Comparison of ENCODE assay signal across 9 cellular contexts in the genomic region with DNA sequence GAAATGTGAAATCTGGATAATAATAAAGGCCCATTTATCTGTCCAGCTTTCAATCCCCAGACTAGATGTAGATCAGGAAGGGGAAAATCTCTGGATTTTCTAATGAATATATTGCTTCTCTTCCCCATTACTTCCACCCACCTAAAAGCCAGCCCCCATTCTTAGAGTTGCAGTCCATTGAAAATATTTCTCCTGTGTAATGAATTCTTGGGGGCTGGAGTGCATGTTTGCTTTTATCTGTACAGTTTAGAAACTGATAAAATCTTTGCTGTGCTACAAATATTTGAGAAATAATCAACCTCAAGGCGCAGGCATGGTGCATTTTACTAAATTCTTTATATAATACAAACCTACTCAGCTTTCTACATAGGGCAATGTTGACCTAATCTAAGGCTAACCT.
DNase-seq lines count a peak whose midpoint lies in the region; ATAC-seq and TF ChIP-seq lines count a peak whose summit lies in the region.
"Had no signal": no experiment of that assay in that cellular context is flagged by ENCODE, and none has a peak within 500 bp of the region (broad histone marks: within the 10 kb centered on the region; RNA-seq: fewer than 3 reads in every experiment).

No MANE protein-coding gene starts in this region.

- H3K4me3 ChIP-seq in right lobe of liver: no peak overlapping the region
- no peak overlapping the region for H3K4me3 ChIP-seq in stomach

- peak overlapping the region; percentile 69 for H3K4me3 Mint-ChIP-seq in T-helper 2 cell treated with Interferon-gamma antibody and Interleukin-4, amounts not matched to agents 5 μg/mL and 100 μg/mL, for 36 hours
- H3K4me3 Mint-ChIP-seq in activated T-helper 1 cell treated with anti-CD3 and anti-CD28 coated beads, Interleukin-12 subunit alpha, Interleukin-12 subunit beta, Interleukin-2, Interleukin-4 antibody, amounts not matched to agents 30 ng/mL and 10 ng/mL and 1 ng/mL, durations not matched to agents 14 hours and 24 hours and 36 hours: peak overlapping the region; percentile 78

- H3K27ac ChIP-seq in right lobe of liver (peak overlapping the region in 2 of 3 donors; percentile 29 to 34), stomach (peak overlapping the region in 4 of 5 donors; percentile 81 to 89 (median 84))

- peaks cover 5% of the 10 kb centered on the region for H3K9me3 Mint-ChIP-seq in T-helper 2 cell treated with Interferon-gamma antibody and Interleukin-4, amounts not matched to agents 5 μg/mL and 100 μg/mL, for 36 hours
- peaks cover 4% of the 10 kb centered on the region for H3K9me3 Mint-ChIP-seq in activated T-helper 1 cell treated with anti-CD3 and anti-CD28 coated beads, Interleukin-12 subunit alpha, Interleukin-12 subunit beta, Interleukin-2, Interleukin-4 antibody, amounts not matched to agents 30 ng/mL and 10 ng/mL and 1 ng/mL, durations not matched to agents 14 hours and 24 hours and 36 hours

- ATAC-seq in right lobe of liver: no peak
- ATAC-seq in sciatic nerve: no peak

- intact Hi-C loops in activated T-helper 1 cell treated with anti-CD3 and anti-CD28 coated beads, Interleukin-12 subunit alpha, Interleukin-12 subunit beta, Interleukin-2, Interleukin-4 antibody, amounts not matched to agents 30 ng/mL and 10 ng/mL and 1 ng/mL, durations not matched to agents 14 hours and 24 hours and 36 hours (cut with micrococcal nuclease): loop anchor here (1.0 kb wide), 1 partner anchor 31 kb away; no protein-coding TSS in a partner anchor
- intact Hi-C loops in right lobe of liver (cut with DNase I): no loop called here
- intact Hi-C loops in stomach (cut with DNase I; ENCODE audit: low total_unique reads): no loop called here
- intact Hi-C loops in sciatic nerve (cut with DNase I): no loop called here

- H3K4me1 ChIP-seq in right lobe of liver (peaks cover 0 to 29% (median 0%) of the 10 kb centered on the region in 4 donors), stomach (peaks cover 32 to 65% (median 49%) of the 10 kb centered on the region in 4 donors)

- H3K27me3 Mint-ChIP-seq in T-helper 2 cell treated with Interferon-gamma antibody and Interleukin-4, amounts not matched to agents 5 μg/mL and 100 μg/mL, for 36 hours (ENCODE audit: low read depth): no peaks in the 10 kb centered on the region
- H3K27me3 Mint-ChIP-seq in activated T-helper 1 cell treated with anti-CD3 and anti-CD28 coated beads, Interleukin-12 subunit alpha, Interleukin-12 subunit beta, Interleukin-2, Interleukin-4 antibody, amounts not matched to agents 30 ng/mL and 10 ng/mL and 1 ng/mL, durations not matched to agents 14 hours and 24 hours and 36 hours (ENCODE audit: insufficient read depth): no peaks in the 10 kb centered on the region

- TF ChIP-seq CTCF in right lobe of liver (IDR thresholded peaks at IDR 0.05) (no peak), stomach (IDR thresholded peaks at IDR 0.05) (no peak)

- peak overlapping the region; percentile 93 for H3K27ac Mint-ChIP-seq in T-helper 2 cell treated with Interferon-gamma antibody and Interleukin-4, amounts not matched to agents 5 μg/mL and 100 μg/mL, for 36 hours
- peak overlapping the region; percentile 84 for H3K27ac Mint-ChIP-seq in activated T-helper 1 cell treated with anti-CD3 and anti-CD28 coated beads, Interleukin-12 subunit alpha, Interleukin-12 subunit beta, Interleukin-2, Interleukin-4 antibody, amounts not matched to agents 30 ng/mL and 10 ng/mL and 1 ng/mL, durations not matched to agents 14 hours and 24 hours and 36 hours

- H3K27me3 ChIP-seq in right lobe of liver (no peaks in the 10 kb centered on the region), stomach (no peaks in the 10 kb centered on the region)

- no peak for DNase-seq in T-helper 2 cell treated with Interferon-gamma antibody and Interleukin-4, amounts not matched to agents 5 μg/mL and 100 μg/mL, for 36 hours (ENCODE audit: low spot score)
- DNase-seq in T-helper 2 cell (no peak), right lobe of liver (no peak), stomach (no peak), sciatic nerve (ENCODE audit: low spot score) (no peak), NCI-H526 (lab: John Stamatoyannopoulos, UW) (no peak)
- DNase-seq in activated T-helper 1 cell treated with anti-CD3 and anti-CD28 coated beads, Interleukin-12 subunit alpha, Interleukin-12 subunit beta, Interleukin-2, Interleukin-4 antibody, amounts not matched to agents 30 ng/mL and 10 ng/mL and 1 ng/mL, durations not matched to agents 14 hours and 24 hours and 36 hours (ENCODE audit: low spot score): no peak
- DNase-seq in stimulated activated CD4-positive, alpha-beta T cell treated with anti-CD3 and anti-CD28 coated beads, Interleukin-2, amount 100 ng/mL, for 48 hours: no peak
- DNase-seq: NCI-H524 treated with DMSO at 0.1 percent for 48 hours had no signal

- H3K9me3 ChIP-seq in right lobe of liver (no peaks in the 10 kb centered on the region), stomach (no peaks in the 10 kb centered on the region)

- peaks cover 64% of the 10 kb centered on the region for H3K36me3 Mint-ChIP-seq in T-helper 2 cell treated with Interferon-gamma antibody and Interleukin-4, amounts not matched to agents 5 μg/mL and 100 μg/mL, for 36 hours (ENCODE audit: low read depth)
- H3K36me3 Mint-ChIP-seq in activated T-helper 1 cell treated with anti-CD3 and anti-CD28 coated beads, Interleukin-12 subunit alpha, Interleukin-12 subunit beta, Interleukin-2, Interleukin-4 antibody, amounts not matched to agents 30 ng/mL and 10 ng/mL and 1 ng/mL, durations not matched to agents 14 hours and 24 hours and 36 hours (ENCODE audit: low read depth): peaks cover 56% of the 10 kb centered on the region

- TF ChIP-seq POLR2A in right lobe of liver (IDR thresholded peaks at IDR 0.05): no peak
- TF ChIP-seq POLR2A in stomach (IDR thresholded peaks at IDR 0.05): no peak

- 64% methylated on average over 1 of the region's 1 CpG for WGBS in right lobe of liver (ENCODE audit: insufficient coverage, low coverage, low lambda C conversion rate, missing lambda C conversion rate)
- WGBS in stomach, 5 donors: 35 to 48% (median 36%) methylated on average over 1 of the region's 1 CpG

- no peak for TF ChIP-seq EP300 in stomach (IDR thresholded peaks at IDR 0.05)

- peaks cover 0 to 7% (median under 1%) of the 10 kb centered on the region in 4 donors for H3K36me3 ChIP-seq in right lobe of liver
- H3K36me3 ChIP-seq in stomach: peaks cover 13 to 37% (median 30%) of the 10 kb centered on the region in 4 donors

- peaks cover 53% of the 10 kb centered on the region for H3K4me1 Mint-ChIP-seq in T-helper 2 cell treated with Interferon-gamma antibody and Interleukin-4, amounts not matched to agents 5 μg/mL and 100 μg/mL, for 36 hours (ENCODE audit: low read depth)
- peaks cover 78% of the 10 kb centered on the region for H3K4me1 Mint-ChIP-seq in activated T-helper 1 cell treated with anti-CD3 and anti-CD28 coated beads, Interleukin-12 subunit alpha, Interleukin-12 subunit beta, Interleukin-2, Interleukin-4 antibody, amounts not matched to agents 30 ng/mL and 10 ng/mL and 1 ng/mL, durations not matched to agents 14 hours and 24 hours and 36 hours (ENCODE audit: low read depth)
